1 cellular context compared by ENCODE assay signal in the genomic region with DNA sequence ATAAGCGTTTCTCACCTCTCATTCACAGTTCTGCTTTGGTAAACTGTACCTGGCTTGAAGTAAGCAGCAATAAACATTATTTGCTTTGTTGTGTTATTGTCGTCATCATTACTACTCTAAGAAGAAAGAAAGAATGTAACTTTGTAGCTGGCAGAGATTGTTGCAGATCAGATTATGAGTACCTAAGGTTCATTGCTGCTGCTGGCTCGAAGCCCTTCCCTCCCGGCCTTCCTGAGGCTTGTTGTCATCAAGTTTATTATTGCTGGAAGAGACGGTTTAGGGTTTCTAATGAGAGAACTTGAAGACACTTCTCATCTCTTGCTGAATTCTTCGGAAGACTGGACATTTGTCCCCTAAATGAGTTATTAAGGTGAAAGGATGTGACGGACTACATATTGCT.
TF ChIP-seq lines count a peak whose summit lies in the region.

No MANE protein-coding gene starts in this region.

TF ChIP-seq in WTC11, 78 proteins besides CTCF, POLR2A, EP300 and RAD21 (continued from another document):
- TF ChIP-seq, protein P1, sequence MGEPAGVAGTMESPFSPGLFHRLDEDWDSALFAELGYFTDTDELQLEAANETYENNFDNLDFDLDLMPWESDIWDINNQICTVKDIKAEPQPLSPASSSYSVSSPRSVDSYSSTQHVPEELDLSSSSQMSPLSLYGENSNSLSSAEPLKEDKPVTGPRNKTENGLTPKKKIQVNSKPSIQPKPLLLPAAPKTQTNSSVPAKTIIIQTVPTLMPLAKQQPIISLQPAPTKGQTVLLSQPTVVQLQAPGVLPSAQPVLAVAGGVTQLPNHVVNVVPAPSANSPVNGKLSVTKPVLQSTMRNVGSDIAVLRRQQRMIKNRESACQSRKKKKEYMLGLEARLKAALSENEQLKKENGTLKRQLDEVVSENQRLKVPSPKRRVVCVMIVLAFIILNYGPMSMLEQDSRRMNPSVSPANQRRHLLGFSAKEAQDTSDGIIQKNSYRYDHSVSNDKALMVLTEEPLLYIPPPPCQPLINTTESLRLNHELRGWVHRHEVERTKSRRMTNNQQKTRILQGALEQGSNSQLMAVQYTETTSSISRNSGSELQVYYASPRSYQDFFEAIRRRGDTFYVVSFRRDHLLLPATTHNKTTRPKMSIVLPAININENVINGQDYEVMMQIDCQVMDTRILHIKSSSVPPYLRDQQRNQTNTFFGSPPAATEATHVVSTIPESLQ (CRISPR knock-in tag; IDR thresholded peaks at IDR 0.05), result no peak
- TF ChIP-seq, protein P2, sequence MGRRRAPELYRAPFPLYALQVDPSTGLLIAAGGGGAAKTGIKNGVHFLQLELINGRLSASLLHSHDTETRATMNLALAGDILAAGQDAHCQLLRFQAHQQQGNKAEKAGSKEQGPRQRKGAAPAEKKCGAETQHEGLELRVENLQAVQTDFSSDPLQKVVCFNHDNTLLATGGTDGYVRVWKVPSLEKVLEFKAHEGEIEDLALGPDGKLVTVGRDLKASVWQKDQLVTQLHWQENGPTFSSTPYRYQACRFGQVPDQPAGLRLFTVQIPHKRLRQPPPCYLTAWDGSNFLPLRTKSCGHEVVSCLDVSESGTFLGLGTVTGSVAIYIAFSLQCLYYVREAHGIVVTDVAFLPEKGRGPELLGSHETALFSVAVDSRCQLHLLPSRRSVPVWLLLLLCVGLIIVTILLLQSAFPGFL (CRISPR knock-in tag; IDR thresholded peaks at IDR 0.05; ENCODE audit: borderline replicate concordance), result no peak
